ENCODE assay signal across 26 cellular contexts in genomic region chr6:135360222-135360621, GRCh38.
"Had no signal": no experiment of that assay in that cellular context is flagged by ENCODE, and none has a peak within 500 bp of the region (broad histone marks: within the 10 kb centered on the region; RNA-seq: fewer than 3 reads in every experiment).

No MANE protein-coding gene starts in this region.

- H3K36me3 ChIP-seq: SJSA1 had no signal

- H3K9me3 ChIP-seq: body of pancreas, SJSA1, SK-N-SH had no signal

- H3K27ac ChIP-seq: body of pancreas had no signal

- H3K27me3 ChIP-seq: body of pancreas, MG63, SJSA1 had no signal

- ATAC-seq: activated naive CD8-positive, alpha-beta T cell treated with anti-CD3 and anti-CD28 coated beads, Interleukin-2, amount 50 U/mL, for 24 hours; body of pancreas; Panc1 had no signal

- H3K4me1 ChIP-seq: body of pancreas had no signal

- H3K9me2 ChIP-seq: SK-N-SH had no signal

- H3K4me3 ChIP-seq: body of pancreas, MG63, SJSA1 had no signal

- DNase-seq: activated CD4-positive, alpha-beta memory T cell treated with anti-CD3 and anti-CD28 coated beads for 36 hours; activated CD4-positive, alpha-beta T cell treated with anti-CD3 and anti-CD28 coated beads for 4 hours; activated CD4-positive, alpha-beta T cell treated with anti-CD3 and anti-CD28 coated beads, Interleukin-2, amount 50 U/mL, for 1 hour; activated CD4-positive, CD25-positive, alpha-beta regulatory T cell treated with anti-CD3 and anti-CD28 coated beads, Interleukin-2, amount 50 U/mL, for 72 hours; activated CD8-positive, alpha-beta memory T cell treated with anti-CD3 and anti-CD28 coated beads, Interleukin-2, amount 50 U/mL, for 4 hours; activated effector memory CD4-positive, alpha-beta T cell treated with Interleukin-2 at 50 U/mL for 16 hours; activated naive CD4-positive, alpha-beta T cell treated with anti-CD3 and anti-CD28 coated beads, Interleukin-2, amount 10 ng/mL, durations not matched to agents 7 days and 5 days; activated naive CD8-positive, alpha-beta T cell treated with anti-CD3 and anti-CD28 coated beads, Interleukin-2, amount 50 U/mL, for 24 hours; activated T-cell treated with anti-CD3 and anti-CD28 coated beads, Interleukin-2, amount 50 U/mL, for 48 hours; aorta; body of pancreas; caudate nucleus; cerebellar nuclear complex; MG63; NCI-H1048; NCI-H1105 treated with DMSO at 0.1 percent for 48 hours; NCI-H1436; NCI-H1694; NCI-H1930; NCI-H2081 treated with DMSO at 0.1 percent for 48 hours; NCI-H226; NCI-H524 treated with DMSO at 0.1 percent for 48 hours; SHP77 treated with DMSO at 0.1 percent for 48 hours; SK-N-SH had no signal
